11 cellular contexts compared by ENCODE assay signal in the genomic region with DNA sequence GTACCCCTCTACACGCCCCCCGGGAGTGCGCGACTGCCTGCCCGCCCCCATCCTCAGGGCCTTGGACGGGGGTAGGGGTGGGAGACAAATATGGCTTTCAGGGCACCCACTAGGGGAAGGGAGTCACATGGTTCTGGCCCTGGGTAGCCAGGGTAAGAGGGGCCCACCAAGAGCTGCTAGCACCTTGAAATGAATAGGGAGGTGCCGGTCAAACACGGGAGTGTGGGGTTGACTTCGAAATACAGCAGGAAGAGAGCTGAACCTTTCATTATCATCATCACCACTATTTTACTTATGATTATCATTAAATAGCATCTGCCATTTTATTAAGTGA.
DNase-seq lines count a peak whose midpoint lies in the region; ATAC-seq and TF ChIP-seq lines count a peak whose summit lies in the region.
"Had no signal": no experiment of that assay in that cellular context is flagged by ENCODE, and none has a peak within 500 bp of the region (broad histone marks: within the 10 kb centered on the region; RNA-seq: fewer than 3 reads in every experiment).

No MANE protein-coding gene starts in this region.

- peak overlapping the region; percentile 78 for H3K9ac ChIP-seq in neuronal stem cell (ENCODE audit: low read depth, low read length, poor library complexity)

- peak overlapping the region; percentile 68 for H2AFZ ChIP-seq in neuronal stem cell (ENCODE audit: low read length)

- no peak overlapping the region for H4K91ac ChIP-seq in neuronal stem cell (ENCODE audit: low read depth, low read length, poor library complexity)

- WGBS in neuronal stem cell (ENCODE audit: extremely low coverage in 2 of 2, insufficient read length in 2 of 2, insufficient replicate concordance in 1 of 2), 2 donors, result no CpG with 5 or more reads among the region's 9 CpGs

- H2BK5ac ChIP-seq in neuronal stem cell (ENCODE audit: low read length), result no peak overlapping the region

- ATAC-seq in Right ventricle myocardium superior (ENCODE audit: poor library complexity) (no peak), HG03280 (IDR thresholded peaks at IDR 0.05; ENCODE audit: unreplicated experiment) (no peak)

- no peak overlapping the region for H2BK15ac ChIP-seq in neuronal stem cell (ENCODE audit: low read length)

- no peak overlapping the region for H4K8ac ChIP-seq in neuronal stem cell (ENCODE audit: low read depth, low read length)

- peak overlapping the region; percentile 91 for H3K18ac ChIP-seq in neuronal stem cell (ENCODE audit: low read length)

- H3K4me1 ChIP-seq in left ventricle myocardium inferior (peaks cover 70% of the 10 kb centered on the region), neuronal stem cell (ENCODE audit: control insufficient read depth in 2 of 2, insufficient read depth in 1 of 2, low read depth in 1 of 2, low read length in 2 of 2) (peaks cover 8 to 21% of the 10 kb centered on the region in 2 donors), vagina (peaks cover 14% of the 10 kb centered on the region)

- H3K14ac ChIP-seq in neuronal stem cell (ENCODE audit: low read length), result no peak overlapping the region

- no peak for TF ChIP-seq CTCF in left ventricle myocardium inferior (IDR thresholded peaks at IDR 0.05; ENCODE audit: borderline replicate concordance)
- TF ChIP-seq CTCF in foreskin fibroblast (IDR thresholded peaks at IDR 0.05; ENCODE audit: low read depth, low read length), result no peak
- TF ChIP-seq CTCF in vagina (IDR thresholded peaks at IDR 0.05), result no peak

- H3K4me3 ChIP-seq in left ventricle myocardium inferior, result peak overlapping the region; percentile 79
- H3K4me3 ChIP-seq in foreskin fibroblast (ENCODE audit: low read depth in 1 of 2, low read length in 2 of 2), result peak overlapping the region; percentile 41 to 57
- H3K4me3 ChIP-seq in neuronal stem cell (ENCODE audit: low read length in 2 of 2), result peak overlapping the region; percentile 46 to 85
- H3K4me3 ChIP-seq in vagina, result peak overlapping the region; percentile 41 to 52

- H3K23ac ChIP-seq in neuronal stem cell (ENCODE audit: low read depth, low read length, poor library complexity), result peak overlapping the region; percentile 74

- peaks cover 3% of the 10 kb centered on the region for H3K79me1 ChIP-seq in neuronal stem cell (ENCODE audit: low read depth, low read length)

- no peak overlapping the region for H3K4ac ChIP-seq in neuronal stem cell (ENCODE audit: low read length)

- H2BK12ac ChIP-seq in neuronal stem cell (ENCODE audit: low read length), result no peak overlapping the region

- peak overlapping the region; percentile 94 for H3K4me2 ChIP-seq in neuronal stem cell (ENCODE audit: insufficient read depth, low read length, poor library complexity, severe bottlenecking)

- no peak for TF ChIP-seq POLR2A in vagina (IDR thresholded peaks at IDR 0.05)

- H3K9me3 ChIP-seq in left ventricle myocardium inferior (replicated peaks), result no peaks in the 10 kb centered on the region
- H3K9me3 ChIP-seq in neuronal stem cell (replicated peaks in 1 of 2; ENCODE audit: control insufficient read depth in 2 of 2, insufficient read depth in 1 of 2, low read depth in 1 of 2, low read length in 2 of 2), result no peaks in the 10 kb centered on the region
- H3K9me3 ChIP-seq in vagina, result no peaks in the 10 kb centered on the region
- H3K9me3 ChIP-seq: adrenal gland had no signal

- peak overlapping the region; percentile 79 for H3K27ac ChIP-seq in left ventricle myocardium inferior (replicated peaks)
- H3K27ac ChIP-seq in neuronal stem cell (replicated peaks; ENCODE audit: low read length), result no peak overlapping the region
- H3K27ac ChIP-seq in vagina, result no peak overlapping the region
- H3K27ac ChIP-seq: adrenal gland had no signal

- H2BK120ac ChIP-seq in neuronal stem cell (ENCODE audit: low read depth, low read length), result no peak overlapping the region

- no peak overlapping the region for H2AK5ac ChIP-seq in neuronal stem cell (ENCODE audit: low read depth, low read length)

- H3K27me3 ChIP-seq in left ventricle myocardium inferior (ENCODE audit: low read depth) (no peaks in the 10 kb centered on the region), neuronal stem cell (ENCODE audit: control insufficient read depth in 3 of 3, insufficient read depth in 3 of 3, low read depth in 1 of 3, low read length in 3 of 3) (peaks cover 0 to 8% (median 0%) of the 10 kb centered on the region in 3 experiments), vagina (no peaks in the 10 kb centered on the region)
- H3K27me3 ChIP-seq: adrenal gland had no signal

- H3K36me3 ChIP-seq in left ventricle myocardium inferior, result no peaks in the 10 kb centered on the region
- H3K36me3 ChIP-seq in neuronal stem cell (replicated peaks in 1 of 2; ENCODE audit: control insufficient read depth in 2 of 2, insufficient read depth in 2 of 2, low read length in 2 of 2), result no peaks in the 10 kb centered on the region
- no peaks in the 10 kb centered on the region for H3K36me3 ChIP-seq in vagina
- H3K36me3 ChIP-seq: adrenal gland had no signal

- intact Hi-C loops in left ventricle myocardium inferior (cut with micrococcal nuclease), result no loop called here
- intact Hi-C loops in Right ventricle myocardium superior (cut with DNase I), result loop anchor here (10.0 kb wide), 1 partner anchor 125 kb away; no protein-coding TSS in a partner anchor
- intact Hi-C loops in vagina (cut with DNase I), result no loop called here

- DNase-seq in left ventricle myocardium inferior (no peak), Right ventricle myocardium superior (no peak), foreskin fibroblast (no peak), neuronal stem cell (ENCODE audit: low spot score) (no peak), vagina (ENCODE audit: extremely low spot score in 2 of 2) (no peak), COR-L47 (lab: John Stamatoyannopoulos, UW) (no peak)
- DNase-seq in activated effector memory CD4-positive, alpha-beta T cell treated with anti-CD3 and anti-CD28 coated beads, Interleukin-2, amount 50 U/mL, for 16 hours, result no peak
- DNase-seq: GDM1, HCEC 1CT had no signal
